In the genomic region with DNA sequence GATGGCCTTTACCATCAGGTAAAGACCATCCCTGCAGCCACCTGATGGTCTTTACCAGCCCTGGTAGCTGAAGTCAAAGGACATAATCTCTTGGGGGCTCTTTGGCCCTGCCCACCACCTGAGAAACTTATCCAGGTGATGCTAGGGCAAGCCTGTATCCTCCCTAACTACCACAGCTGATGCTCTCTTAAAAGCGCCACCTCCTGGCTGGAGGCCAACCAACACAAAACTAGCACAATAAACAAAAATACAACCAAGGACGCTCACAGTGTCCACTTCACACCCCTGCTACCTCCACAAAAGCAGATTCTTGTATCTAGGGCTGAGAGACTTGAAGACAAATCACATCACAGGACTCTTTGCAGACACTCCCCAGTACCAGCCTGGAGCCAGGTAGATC, we compare ENCODE assay signal across 24 cellular contexts.
A peak's percentile ranks its signal among the peaks of the same experiment; 100 is the strongest.
DNase-seq lines count a peak whose midpoint lies in the region; ATAC-seq, FAIRE-seq and TF ChIP-seq lines count a peak whose summit lies in the region.
"Had no signal": no experiment of that assay in that cellular context is flagged by ENCODE, and none has a peak within 500 bp of the region (broad histone marks: within the 10 kb centered on the region; RNA-seq: fewer than 3 reads in every experiment).

No MANE protein-coding gene starts in this region.

- H4K20me1 ChIP-seq in GM23338 (replicated peaks; ENCODE audit: insufficient read depth) (no peaks in the 10 kb centered on the region), SU-DHL-6 (ENCODE audit: low read depth, low read length) (no peaks in the 10 kb centered on the region)

- no peaks in the 10 kb centered on the region for H3K36me3 Mint-ChIP-seq in Calu3 (ENCODE audit: insufficient read depth, unreplicated experiment)
- H3K36me3 Mint-ChIP-seq in GM23338 (ENCODE audit: low read depth), result peaks cover 27% of the 10 kb centered on the region
- H3K36me3 Mint-ChIP-seq: CD14-positive monocyte had no signal

- peak overlapping the region; percentile 81; the same call in 1 of the 2 replicates for H2AFZ ChIP-seq in GM23338
- H2AFZ ChIP-seq in SU-DHL-6 (ENCODE audit: low read depth, low read length, severe bottlenecking), result no peak overlapping the region

- intact Hi-C loops in Calu3 (cut with micrococcal nuclease; ENCODE audit: unreplicated experiment), result no loop called here
- intact Hi-C loops in Right ventricle myocardium superior (cut with DNase I), result no loop called here

- H3K9me3 ChIP-seq in SU-DHL-6 (ENCODE audit: insufficient read depth, low read length), result no peaks in the 10 kb centered on the region
- H3K9me3 ChIP-seq: adrenal gland, prostate gland had no signal

- H3K27me3 ChIP-seq in GM23338 (ENCODE audit: insufficient read depth) (no peaks in the 10 kb centered on the region), SU-DHL-6 (ENCODE audit: low read length) (no peaks in the 10 kb centered on the region)
- H3K27me3 ChIP-seq: adrenal gland, brain microvascular endothelial cell had no signal

- H3K79me2 ChIP-seq in GM23338 (replicated peaks; ENCODE audit: insufficient read depth), result no peaks in the 10 kb centered on the region
- no peaks in the 10 kb centered on the region for H3K79me2 ChIP-seq in SU-DHL-6 (ENCODE audit: insufficient read depth, low read length)

- TF ChIP-seq CTCF in 22Rv1 (IDR thresholded peaks at IDR 0.05) (peak; percentile 19; the same call in 1 of the 2 replicates), Calu3 (IDR thresholded peaks at IDR 0.05; ENCODE audit: unreplicated experiment) (no peak), GM23338 (conservative IDR thresholded peaks at IDR 0.05; ENCODE audit: low read depth in 2 of 2) (peak; percentile 62 to 69), SU-DHL-6 (IDR thresholded peaks at IDR 0.05; ENCODE audit: insufficient read depth, low read length, poor library complexity, severe bottlenecking) (peak; percentile 38)

- H3K4me2 ChIP-seq in GM23338, result no peak overlapping the region
- H3K4me2 ChIP-seq in SU-DHL-6 (ENCODE audit: low read depth, low read length, poor library complexity, severe bottlenecking), result no peak overlapping the region

- H3K9me2 ChIP-seq in GM23338 (ENCODE audit: insufficient read depth) (peaks cover under 1% of the 10 kb centered on the region; the same call in 1 of the 2 replicates), SU-DHL-6 (replicated peaks; ENCODE audit: insufficient read depth, low read length) (no peaks in the 10 kb centered on the region)

- H3K4me3 ChIP-seq in GM23338, result no peak overlapping the region
- no peak overlapping the region for H3K4me3 ChIP-seq in SU-DHL-6 (ENCODE audit: insufficient read depth, low read length, poor library complexity, severe bottlenecking)
- H3K4me3 ChIP-seq: adrenal gland, heart right ventricle, prostate gland had no signal

- H3K27ac Mint-ChIP-seq in Calu3 (ENCODE audit: unreplicated experiment) (no peak overlapping the region), GM23338 (no peak overlapping the region)
- H3K27ac Mint-ChIP-seq: CD14-positive monocyte had no signal

- peak; percentile 2 for DNase-seq in Calu3
- peak; percentile 39 for DNase-seq in GM23338 (ENCODE audit: low spot score)
- no peak for DNase-seq in Right ventricle myocardium superior
- no peak for DNase-seq in SK-N-DZ (ENCODE audit: low spot score)
- no peak for DNase-seq in urothelium cell line (ENCODE audit: low spot score)
- no peak for DNase-seq in activated naive CD4-positive, alpha-beta T cell treated with Interleukin-2 at 50 U/mL for 16 hours
- DNase-seq: activated naive CD4-positive, alpha-beta T cell; adrenal gland; brain microvascular endothelial cell; heart right ventricle; KG1; MV-4-11; NCI-H1694; NCI-H524 treated with DMSO at 0.1 percent for 48 hours; OCI-M1; T-helper 9 cell; trophoblast cell had no signal

- H3K9ac ChIP-seq in SU-DHL-6 (ENCODE audit: low read length), result no peak overlapping the region

- H3K27ac ChIP-seq in 22Rv1 (no peak overlapping the region), GM23338 (ENCODE audit: low read depth) (no peak overlapping the region), SU-DHL-6 (ENCODE audit: low read depth, low read length) (no peak overlapping the region)
- H3K27ac ChIP-seq: adrenal gland, brain microvascular endothelial cell, epithelial cell of prostate, heart right ventricle, prostate gland had no signal

- H3K27me3 Mint-ChIP-seq in Calu3 (ENCODE audit: unreplicated experiment) (no peaks in the 10 kb centered on the region), GM23338 (ENCODE audit: insufficient read depth, low read depth, poor library complexity) (no peaks in the 10 kb centered on the region)

- no peaks in the 10 kb centered on the region for H3K4me1 ChIP-seq in GM23338 (ENCODE audit: insufficient read depth)
- H3K4me1 ChIP-seq: adrenal gland, heart right ventricle, prostate gland had no signal

- FAIRE-seq in urothelium cell line (lab: Jason Lieb, UNC), result no peak

- ATAC-seq in GM23338 (no peak; the same call in 2 of the 3 replicates), Right ventricle myocardium superior (ENCODE audit: poor library complexity) (no peak)
- ATAC-seq: heart right ventricle, left colon, Right ventricle myocardium inferior had no signal

- H3K9me3 Mint-ChIP-seq in Calu3 (ENCODE audit: low read depth, unreplicated experiment) (peaks cover 3% of the 10 kb centered on the region), GM23338 (peaks cover 40% of the 10 kb centered on the region)

- H3K4me1 Mint-ChIP-seq in Calu3 (ENCODE audit: low read depth, unreplicated experiment) (no peaks in the 10 kb centered on the region), GM23338 (0 out of 3 replicates have a peak, but pooled peaks cover 3% of the 10 kb centered on the region)
- H3K4me1 Mint-ChIP-seq: CD14-positive monocyte had no signal

- no TSS peak for BruUV-seq in Calu3 (replicated peaks; lab: Mats Ljungman, UMichigan)

- H3K36me3 ChIP-seq in GM23338 (ENCODE audit: insufficient read depth), result no peaks in the 10 kb centered on the region
- no peaks in the 10 kb centered on the region for H3K36me3 ChIP-seq in SU-DHL-6 (ENCODE audit: low read length)
- H3K36me3 ChIP-seq: adrenal gland, brain microvascular endothelial cell, heart right ventricle, prostate gland had no signal

- H3K4me3 Mint-ChIP-seq in Calu3 (ENCODE audit: low read depth, unreplicated experiment) (no peak overlapping the region), GM23338 (no peak overlapping the region)
- H3K4me3 Mint-ChIP-seq: CD14-positive monocyte had no signal

- CTCF ChIA-PET in Calu3 (lab: Charles Lee), result interaction anchor here (0.8 kb wide), 1 partner anchor 332 kb away, joined by 3 read pairs; no protein-coding TSS in a partner anchor

- H3F3A ChIP-seq in GM23338 (replicated peaks; ENCODE audit: low read depth) (no peaks in the 10 kb centered on the region), SU-DHL-6 (ENCODE audit: insufficient read depth) (no peaks in the 10 kb centered on the region)

TF ChIP-seq in GM23338, 12 proteins besides CTCF, POLR2A, EP300 and RAD21 (continues in another document):
- TF ChIP-seq, protein P1, sequence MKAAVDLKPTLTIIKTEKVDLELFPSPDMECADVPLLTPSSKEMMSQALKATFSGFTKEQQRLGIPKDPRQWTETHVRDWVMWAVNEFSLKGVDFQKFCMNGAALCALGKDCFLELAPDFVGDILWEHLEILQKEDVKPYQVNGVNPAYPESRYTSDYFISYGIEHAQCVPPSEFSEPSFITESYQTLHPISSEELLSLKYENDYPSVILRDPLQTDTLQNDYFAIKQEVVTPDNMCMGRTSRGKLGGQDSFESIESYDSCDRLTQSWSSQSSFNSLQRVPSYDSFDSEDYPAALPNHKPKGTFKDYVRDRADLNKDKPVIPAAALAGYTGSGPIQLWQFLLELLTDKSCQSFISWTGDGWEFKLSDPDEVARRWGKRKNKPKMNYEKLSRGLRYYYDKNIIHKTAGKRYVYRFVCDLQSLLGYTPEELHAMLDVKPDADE (IDR thresholded peaks at IDR 0.05), result no peak

Comparison
In these comparisons a context has a peak if more than half of its experiments do, and no peak if none do; other contexts are left out.
1. DNase-seq: peak in Calu3 (single experiment) and GM23338 (single experiment); none in Right ventricle myocardium superior (single experiment), SK-N-DZ (single experiment), urothelium cell line (single experiment) and activated naive CD4-positive, alpha-beta T cell treated with Interleukin-2 at 50 U/mL for 16 hours (single experiment).